Comparison of ENCODE assay signal across 18 cellular contexts in genomic region chr22:45429921-45430775, GRCh38. TPM values are rescaled to one million over a fixed set of nuclear protein-coding genes. Genes with fewer than 3 reads are reported as not detected.
A peak's percentile ranks its signal among the peaks of the same experiment; 100 is the strongest.
DNase-seq lines count a peak whose midpoint lies in the region; ATAC-seq, FAIRE-seq and TF ChIP-seq lines count a peak whose summit lies in the region.
"Had no signal": no experiment of that assay in that cellular context is flagged by ENCODE, and none has a peak within 500 bp of the region (broad histone marks: within the 10 kb centered on the region; RNA-seq: fewer than 3 reads in every experiment).

No MANE protein-coding gene starts in this region.

- H3K18ac ChIP-seq in IMR-90 (ENCODE audit: low read depth, low read length) = no peak overlapping the region

- dilution Hi-C loops in IMR-90 (cut with HindIII; ENCODE audit: low sequenced_read_pairs, unreplicated experiment) = no loop called here

- TF ChIP-seq RAD21 in IMR-90 (IDR thresholded peaks at IDR 0.05; ENCODE audit: low read length) = no peak

- H3K4me3 Mint-ChIP-seq in Calu3 (ENCODE audit: low read depth, unreplicated experiment) = no peak overlapping the region
- H3K4me3 Mint-ChIP-seq: CD4-positive, alpha-beta T cell had no signal

- no peak overlapping the region for H2BK20ac ChIP-seq in IMR-90 (ENCODE audit: low read depth, low read length)

- no peak overlapping the region for H4K8ac ChIP-seq in IMR-90 (ENCODE audit: low read depth in 2 of 2, low read length in 2 of 2)

- H3K27me3 Mint-ChIP-seq in Calu3 (ENCODE audit: unreplicated experiment) = peaks cover 23% of the 10 kb centered on the region
- H3K27me3 Mint-ChIP-seq: CD4-positive, alpha-beta T cell had no signal

- H3K9ac ChIP-seq in BLaER1 = no peak overlapping the region
- H3K9ac ChIP-seq in IMR-90 (ENCODE audit: low read depth, low read length) = no peak overlapping the region
- no peak overlapping the region for H3K9ac ChIP-seq in kidney (ENCODE audit: low read length in 2 of 2)

- BruUV-seq in IMR-90 (replicated peaks; lab: Mats Ljungman, UMichigan) (no TSS peak), Calu3 (replicated peaks; lab: Mats Ljungman, UMichigan) (no TSS peak)

- 64% methylated on average over 6 of the region's 18 CpGs; no CpG with 5 or more reads in 1 of the 2 experiments for WGBS in IMR-90 (ENCODE audit: extremely low coverage in 2 of 2, insufficient read length in 1 of 2), 2 experiments
- WGBS in sigmoid colon, 2 donors = 87 to 88% methylated on average over 18 of the region's 18 CpGs

- CTCF ChIA-PET in IMR-90 (lab: Yijun Ruan, JAX) (no interaction called here), Calu3 (lab: Charles Lee) (no interaction called here)

- ATAC-seq in IMR-90 (ENCODE audit: low read depth) (no peak), GM21576 (IDR thresholded peaks at IDR 0.05; ENCODE audit: unreplicated experiment) (no peak), GM19467 (IDR thresholded peaks at IDR 0.05; ENCODE audit: unreplicated experiment) (no peak)

- H3K79me1 ChIP-seq in IMR-90 (ENCODE audit: low read depth in 1 of 2, low read length in 2 of 2) = no peaks in the 10 kb centered on the region

- H3K4me3 ChIP-seq in BLaER1 (no peak overlapping the region), IMR-90 (ENCODE audit: insufficient read depth, low read depth, low read length) (no peak overlapping the region), kidney (ENCODE audit: low read length in 2 of 2) (no peak overlapping the region), sigmoid colon (no peak overlapping the region)

- H3K27ac ChIP-seq in BLaER1 (no peak overlapping the region), IMR-90 (ENCODE audit: insufficient read depth, low read length) (no peak overlapping the region), kidney (ENCODE audit: low read depth in 2 of 2, low read length in 2 of 2) (no peak overlapping the region), sigmoid colon (no peak overlapping the region)

- H3K9me1 ChIP-seq in IMR-90 (ENCODE audit: insufficient read depth, low read length) = no peaks in the 10 kb centered on the region

- H3K36me3 ChIP-seq in BLaER1 = no peaks in the 10 kb centered on the region
- H3K36me3 ChIP-seq in IMR-90 (ENCODE audit: control insufficient read depth, insufficient read depth, low read length) = no peaks in the 10 kb centered on the region
- H3K36me3 ChIP-seq in kidney (ENCODE audit: control insufficient read depth in 1 of 2, insufficient read depth in 2 of 2, low read length in 2 of 2) = no peaks in the 10 kb centered on the region
- no peaks in the 10 kb centered on the region for H3K36me3 ChIP-seq in sigmoid colon

- H4K5ac ChIP-seq in IMR-90 (ENCODE audit: low read depth, low read length) = no peak overlapping the region

- no peak for TF ChIP-seq CTCF in IMR-90 (conservative IDR thresholded peaks at IDR 0.05; ENCODE audit: low read depth, low read length)
- no peak for TF ChIP-seq CTCF in kidney (IDR thresholded peaks at IDR 0.05; ENCODE audit: borderline replicate concordance, extremely low read depth, insufficient read depth)
- no peak for TF ChIP-seq CTCF in sigmoid colon (IDR thresholded peaks at IDR 0.05)
- no peak for TF ChIP-seq CTCF in Calu3 (IDR thresholded peaks at IDR 0.05; ENCODE audit: unreplicated experiment)

- no peak overlapping the region for H3K14ac ChIP-seq in IMR-90 (replicated peaks; ENCODE audit: low read depth, low read length)

- H4K91ac ChIP-seq in IMR-90 (ENCODE audit: insufficient read depth, low read depth, low read length) = no peak overlapping the region

- no peak for FAIRE-seq in kidney (lab: Jason Lieb, UNC)
- FAIRE-seq: H54, HTR-8/SVneo had no signal

- H3K56ac ChIP-seq in IMR-90 (ENCODE audit: extremely low read depth, insufficient read depth, low read length) = no peak overlapping the region

- H3K27ac Mint-ChIP-seq in Calu3 (ENCODE audit: unreplicated experiment) = no peak overlapping the region
- H3K27ac Mint-ChIP-seq: CD4-positive, alpha-beta T cell had no signal

- H3K4ac ChIP-seq in IMR-90 (ENCODE audit: low read depth, low read length) = no peak overlapping the region

- no peak overlapping the region for H2AK5ac ChIP-seq in IMR-90 (ENCODE audit: low read depth, low read length)

- H3K9me3 Mint-ChIP-seq in Calu3 (ENCODE audit: low read depth, unreplicated experiment) = peaks cover 3% of the 10 kb centered on the region
- H3K9me3 Mint-ChIP-seq: CD4-positive, alpha-beta T cell had no signal

- no peak overlapping the region for H2BK15ac ChIP-seq in IMR-90 (ENCODE audit: low read depth, low read length)

- H3K36me3 Mint-ChIP-seq in Calu3 (ENCODE audit: insufficient read depth, unreplicated experiment) = no peaks in the 10 kb centered on the region

- H3K9me3 ChIP-seq in BLaER1 (peaks cover 8% of the 10 kb centered on the region), IMR-90 (ENCODE audit: control insufficient read depth, insufficient read depth, low read length) (peaks cover 3% of the 10 kb centered on the region), kidney (ENCODE audit: control insufficient read depth in 1 of 2, low read length in 2 of 2) (peaks cover 0 to 3% of the 10 kb centered on the region in 2 donors), sigmoid colon (no peaks in the 10 kb centered on the region)

- DNase-seq in IMR-90 = no peak
- peak; percentile 62 for DNase-seq in kidney
- peak; percentile 43 for DNase-seq in sigmoid colon
- DNase-seq in Calu3 = no peak
- DNase-seq: CD4-positive, alpha-beta T cell; DMS53; NCI-H1417; NCI-H1930; NCI-H2171 treated with DMSO at 0.1 percent for 48 hours; NCI-H748 treated with DMSO at 0.1 percent for 48 hours; OCI-M1; RPMI8226 had no signal

- H3K27me3 ChIP-seq in BLaER1 (no peaks in the 10 kb centered on the region), IMR-90 (ENCODE audit: control insufficient read depth, insufficient read depth, low read length) (peaks cover 19% of the 10 kb centered on the region; the same call in 1 of the 2 replicates), sigmoid colon (peaks cover 0 to 5% (median 0%) of the 10 kb centered on the region in 3 donors)

- peaks cover 3% of the 10 kb centered on the region for H3K4me1 Mint-ChIP-seq in Calu3 (ENCODE audit: low read depth, unreplicated experiment)

- no peak overlapping the region for H2BK120ac ChIP-seq in IMR-90 (ENCODE audit: low read depth, low read length)

- in situ Hi-C loops in IMR-90 (cut with MboI; ENCODE audit: low sequenced_read_pairs) = loop anchor here (5.0 kb wide), 1 partner anchor 163 kb away; no protein-coding TSS in a partner anchor

- H3K23ac ChIP-seq in IMR-90 (ENCODE audit: low read depth, low read length) = no peak overlapping the region

- POLR2A ChIA-PET in IMR-90 (lab: Charles Lee; ENCODE audit: unreplicated experiment) = no interaction called here

- no peaks in the 10 kb centered on the region for H4K20me1 ChIP-seq in BLaER1
- H4K20me1 ChIP-seq in IMR-90 (ENCODE audit: insufficient read depth, low read length) = no peaks in the 10 kb centered on the region

- TF ChIP-seq EP300 in sigmoid colon (IDR thresholded peaks at IDR 0.05) = no peak

- intact Hi-C loops in IMR-90 (cut with micrococcal nuclease) (no loop called here), kidney (cut with DNase I) (no loop called here), sigmoid colon (cut with DNase I) (no loop called here), Calu3 (cut with micrococcal nuclease; ENCODE audit: unreplicated experiment) (no loop called here)

- TF ChIP-seq POLR2A in IMR-90 (IDR thresholded peaks at IDR 0.05; ENCODE audit: low read depth, low read length) (no peak), sigmoid colon (IDR thresholded peaks at IDR 0.05) (no peak)

- no peak overlapping the region for H2BK5ac ChIP-seq in IMR-90 (ENCODE audit: low read depth, low read length, poor library complexity, severe bottlenecking)

- H3K4me2 ChIP-seq in BLaER1 (peak overlapping the region; percentile 61), IMR-90 (ENCODE audit: low read depth, low read length) (no peak overlapping the region)

- no peak overlapping the region for H2AK9ac ChIP-seq in IMR-90 (replicated peaks; ENCODE audit: low read depth, low read length, poor library complexity)

- peak overlapping the region; percentile 35 for H2AFZ ChIP-seq in IMR-90 (replicated peaks; ENCODE audit: low read length, poor library complexity)

- H3K4me1 ChIP-seq in BLaER1 = peaks cover 46% of the 10 kb centered on the region
- no peaks in the 10 kb centered on the region for H3K4me1 ChIP-seq in IMR-90 (ENCODE audit: control insufficient read depth, insufficient read depth, low read length)
- peaks cover 0 to under 1% of the 10 kb centered on the region in 2 donors for H3K4me1 ChIP-seq in kidney (ENCODE audit: control insufficient read depth in 1 of 2, insufficient read depth in 1 of 2, low read depth in 1 of 2, low read length in 2 of 2)
- H3K4me1 ChIP-seq in sigmoid colon = peaks cover 0 to 3% (median under 1%) of the 10 kb centered on the region in 4 donors

TF ChIP-seq in IMR-90, 13 proteins besides CTCF, POLR2A, EP300 and RAD21 (continues in another document):
- no peak for TF ChIP-seq RCOR1 (IDR thresholded peaks at IDR 0.05; ENCODE audit: insufficient replicate concordance, low read length)
- TF ChIP-seq SMC3 (IDR thresholded peaks at IDR 0.05; ENCODE audit: low read depth, low read length) = no peak
- no peak for TF ChIP-seq CHD1 (IDR thresholded peaks at IDR 0.05; ENCODE audit: low read depth, low read length)
- no peak for TF ChIP-seq CEBPB (IDR thresholded peaks at IDR 0.05; ENCODE audit: low read depth, low read length)
- TF ChIP-seq BHLHE40 (IDR thresholded peaks at IDR 0.05; ENCODE audit: low read depth, low read length) = no peak
- TF ChIP-seq FOS (IDR thresholded peaks at IDR 0.05; ENCODE audit: low read depth, low read length) = no peak
- TF ChIP-seq MAZ (IDR thresholded peaks at IDR 0.05; ENCODE audit: borderline replicate concordance, low read depth, low read length) = no peak
- TF ChIP-seq MXI1 (IDR thresholded peaks at IDR 0.05; ENCODE audit: borderline replicate concordance, low read depth, low read length) = no peak
- no peak for TF ChIP-seq RFX5 (IDR thresholded peaks at IDR 0.05; ENCODE audit: low read depth, low read length)
- TF ChIP-seq MAFK (IDR thresholded peaks at IDR 0.05; ENCODE audit: low read depth, low read length) = no peak

RNA-seq across cellular contexts. Expression of gene RIBC2, which starts 16.7 kb away (rescaled TPM):
- total RNA-seq in IMR-90 (2012; rRNA removed) (0.28 and 0.36 TPM in 2 replicates), kidney (1.0 TPM), sigmoid colon (not detected), Calu3 (2022) (4.5 and 5.6 TPM in 2 replicates)
- polyA plus RNA-seq in IMR-90 (2012; rRNA removed) (0.29 and 0.50 TPM in 2 replicates), kidney (ENCODE audit: insufficient read depth, low read depth, low replicate concordance) (not detected), sigmoid colon (1 to 10 TPM in 1 of 3 donors, not detected in 2; 1.5 TPM)
- polyA plus RNA-seq in IMR-90 (2012; cell fraction: cytosol; rRNA removed) = 0.04 and 0.08 TPM in 2 replicates
- polyA plus RNA-seq in IMR-90 (2012; cell fraction: nucleus; rRNA removed; ENCODE audit: low replicate concordance) = 0.07 and 0.11 TPM in 2 replicates

RNA-seq across cellular contexts. Expression of gene SMC1B, which starts 16.7 kb away (rescaled TPM):
- not detected in 2 replicates for total RNA-seq in IMR-90 (2012; rRNA removed)
- not detected in 2 replicates for polyA plus RNA-seq in IMR-90 (2012; rRNA removed)
- polyA plus RNA-seq in IMR-90 (2012; cell fraction: cytosol; rRNA removed) = not detected in 2 replicates
- polyA plus RNA-seq in IMR-90 (2012; cell fraction: nucleus; rRNA removed; ENCODE audit: low replicate concordance) = not detected in 2 replicates
- total RNA-seq in kidney = not detected
- polyA plus RNA-seq in kidney (ENCODE audit: insufficient read depth, low read depth, low replicate concordance) = not detected
- total RNA-seq in sigmoid colon = not detected
- under 1 TPM in 1 of 3 donors, not detected in 2; 0.07 TPM for polyA plus RNA-seq in sigmoid colon
- not detected in 2 replicates for total RNA-seq in Calu3 (2022)
- total RNA-seq: A673; CD4-positive, alpha-beta T cell had no signal

Comparison
In these comparisons a context has a peak if more than half of its experiments do, and no peak if none do; other contexts are left out.
1. DNase-seq: peak in kidney (single experiment) and sigmoid colon (single experiment); none in IMR-90 (single experiment) and Calu3 (single experiment).